Comparison of ENCODE assay signal across 37 cellular contexts in the genomic region with DNA sequence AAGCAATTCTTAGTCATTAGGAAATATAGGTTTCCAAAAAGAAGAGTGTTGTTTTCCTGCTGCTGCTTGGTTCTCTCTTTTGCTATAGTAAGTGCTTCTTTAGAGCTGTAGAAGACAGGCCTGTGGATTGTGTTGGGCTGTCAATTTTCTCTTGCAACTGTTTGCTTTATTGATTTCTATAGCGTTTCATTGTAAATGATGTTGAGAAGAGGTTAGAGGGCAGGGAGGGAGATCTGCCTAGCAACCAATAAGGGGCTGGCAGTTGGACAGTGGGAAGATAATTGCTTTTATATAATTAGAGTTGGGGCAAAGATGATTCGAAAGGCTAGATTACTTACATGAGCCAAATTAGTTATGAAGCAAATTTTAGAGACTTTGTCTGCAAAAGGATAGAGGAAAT. TPM values are rescaled to one million over a fixed set of nuclear protein-coding genes. Genes with fewer than 3 reads are reported as not detected.
DNase-seq lines count a peak whose midpoint lies in the region; ATAC-seq and TF ChIP-seq lines count a peak whose summit lies in the region.
"Had no signal": no experiment of that assay in that cellular context is flagged by ENCODE, and none has a peak within 500 bp of the region (broad histone marks: within the 10 kb centered on the region; RNA-seq: fewer than 3 reads in every experiment).

No MANE protein-coding gene starts in this region.

- intact Hi-C loops in CD4-positive, alpha-beta T cell (cut with DNase I, micrococcal nuclease) = no loop called here

- peaks cover 5% of the 10 kb centered on the region for H3K9me3 Mint-ChIP-seq in progenitor cell of endocrine pancreas (ENCODE audit: low read depth)
- H3K9me3 Mint-ChIP-seq in T-helper 2 cell treated with Interferon-gamma antibody and Interleukin-4, amounts not matched to agents 5 μg/mL and 100 μg/mL, for 36 hours = no peaks in the 10 kb centered on the region
- H3K9me3 Mint-ChIP-seq in CD4-positive, alpha-beta T cell = no peaks in the 10 kb centered on the region
- H3K9me3 Mint-ChIP-seq: activated B cell treated with CpG ODN at 0.5 μM for 24 hours; activated CD4-positive, alpha-beta T cell treated with anti-CD3 and anti-CD28 coated beads, Interleukin-2, amount 10 ng/mL, durations not matched to agents 7 days and 5 days; activated naive CD8-positive, alpha-beta T cell treated with anti-CD3 and anti-CD28 coated beads for 36 hours; activated T-cell treated with anti-CD3 and anti-CD28 coated beads, Interleukin-2, amount 50 U/mL, for 24 hours; H9; stimulated activated naive CD8-positive, alpha-beta T cell treated with anti-CD3 and anti-CD28 coated beads, Interleukin-15, amount 100 ng/mL, for 72 hours had no signal

- H3K4me1 Mint-ChIP-seq in T-helper 17 cell = peaks cover 6% of the 10 kb centered on the region
- H3K4me1 Mint-ChIP-seq in progenitor cell of endocrine pancreas (ENCODE audit: low read depth) = peaks cover 29% of the 10 kb centered on the region
- H3K4me1 Mint-ChIP-seq in T-helper 2 cell treated with Interferon-gamma antibody and Interleukin-4, amounts not matched to agents 5 μg/mL and 100 μg/mL, for 36 hours (ENCODE audit: low read depth) = no peaks in the 10 kb centered on the region
- no peaks in the 10 kb centered on the region for H3K4me1 Mint-ChIP-seq in CD4-positive, alpha-beta T cell (ENCODE audit: low read depth)
- H3K4me1 Mint-ChIP-seq: activated B cell treated with CpG ODN at 0.5 μM for 24 hours; activated CD4-positive, alpha-beta T cell treated with anti-CD3 and anti-CD28 coated beads, Interleukin-2, amount 10 ng/mL, durations not matched to agents 7 days and 5 days; stimulated activated naive CD8-positive, alpha-beta T cell treated with anti-CD3 and anti-CD28 coated beads, Interleukin-15, amount 100 ng/mL, for 72 hours had no signal

- H3K9me3 ChIP-seq in T-helper 17 cell (ENCODE audit: control insufficient read depth, low read length, poor library complexity, severe bottlenecking) = no peaks in the 10 kb centered on the region
- no peaks in the 10 kb centered on the region for H3K9me3 ChIP-seq in CD4-positive, alpha-beta T cell (ENCODE audit: control insufficient read depth, low read length)
- H3K9me3 ChIP-seq: BE2C, esophagus muscularis mucosa, heart left ventricle, right atrium auricular region, SJSA1, thoracic aorta, vagina had no signal

- POLR2A ChIA-PET in CD4-positive, alpha-beta T cell (lab: Charles Lee) = no interaction called here

- H3K27me3 Mint-ChIP-seq in T-helper 17 cell (peaks cover 18% of the 10 kb centered on the region), progenitor cell of endocrine pancreas (no peaks in the 10 kb centered on the region)
- peaks cover 2% of the 10 kb centered on the region for H3K27me3 Mint-ChIP-seq in T-helper 2 cell treated with Interferon-gamma antibody and Interleukin-4, amounts not matched to agents 5 μg/mL and 100 μg/mL, for 36 hours (ENCODE audit: low read depth)
- peaks cover 8% of the 10 kb centered on the region for H3K27me3 Mint-ChIP-seq in CD4-positive, alpha-beta T cell
- H3K27me3 Mint-ChIP-seq: activated CD4-positive, alpha-beta T cell treated with anti-CD3 and anti-CD28 coated beads, Interleukin-2, amount 10 ng/mL, durations not matched to agents 7 days and 5 days had no signal

- no peak overlapping the region for H3K4me3 Mint-ChIP-seq in T-helper 17 cell
- no peak overlapping the region for H3K4me3 Mint-ChIP-seq in progenitor cell of endocrine pancreas (ENCODE audit: low read depth)
- no peak overlapping the region for H3K4me3 Mint-ChIP-seq in T-helper 2 cell treated with Interferon-gamma antibody and Interleukin-4, amounts not matched to agents 5 μg/mL and 100 μg/mL, for 36 hours
- H3K4me3 Mint-ChIP-seq in CD4-positive, alpha-beta T cell = no peak overlapping the region
- H3K4me3 Mint-ChIP-seq: activated B cell treated with CpG ODN at 0.5 μM for 24 hours; activated CD4-positive, alpha-beta T cell treated with anti-CD3 and anti-CD28 coated beads, Interleukin-2, amount 10 ng/mL, durations not matched to agents 7 days and 5 days; activated naive CD8-positive, alpha-beta T cell treated with anti-CD3 and anti-CD28 coated beads for 36 hours; activated T-cell treated with anti-CD3 and anti-CD28 coated beads, Interleukin-2, amount 50 U/mL, for 24 hours; H9; stimulated activated naive CD8-positive, alpha-beta T cell treated with anti-CD3 and anti-CD28 coated beads, Interleukin-15, amount 100 ng/mL, for 72 hours had no signal

- TF ChIP-seq CTCF in progenitor cell of endocrine pancreas (IDR thresholded peaks at IDR 0.05; ENCODE audit: unreplicated experiment) = no peak
- TF ChIP-seq CTCF in CD4-positive, alpha-beta T cell (IDR thresholded peaks at IDR 0.05) = no peak

- no peaks in the 10 kb centered on the region for H3K27me3 ChIP-seq in CD4-positive, alpha-beta T cell (ENCODE audit: control insufficient read depth, insufficient read depth, low read length)
- H3K27me3 ChIP-seq: BE2C, esophagus muscularis mucosa, heart left ventricle, right atrium auricular region, SJSA1, vagina had no signal

- no peak overlapping the region for H3K27ac ChIP-seq in CD4-positive, alpha-beta T cell (ENCODE audit: low read depth, low read length)
- H3K27ac ChIP-seq: esophagus muscularis mucosa, heart left ventricle, parathyroid adenoma, right atrium auricular region, SJSA1, thoracic aorta, vagina had no signal

- peaks cover 3% of the 10 kb centered on the region for H3K36me3 Mint-ChIP-seq in T-helper 17 cell (ENCODE audit: low read depth)
- peaks cover 15% of the 10 kb centered on the region for H3K36me3 Mint-ChIP-seq in progenitor cell of endocrine pancreas (ENCODE audit: insufficient read depth)
- no peaks in the 10 kb centered on the region for H3K36me3 Mint-ChIP-seq in T-helper 2 cell treated with Interferon-gamma antibody and Interleukin-4, amounts not matched to agents 5 μg/mL and 100 μg/mL, for 36 hours (ENCODE audit: low read depth)
- no peaks in the 10 kb centered on the region for H3K36me3 Mint-ChIP-seq in CD4-positive, alpha-beta T cell (ENCODE audit: low read depth)
- H3K36me3 Mint-ChIP-seq: activated naive CD8-positive, alpha-beta T cell treated with anti-CD3 and anti-CD28 coated beads for 36 hours had no signal

- ATAC-seq in T-helper 17 cell (no peak), HG02884 (IDR thresholded peaks at IDR 0.05; ENCODE audit: unreplicated experiment) (no peak)
- ATAC-seq in CD4-positive, alpha-beta T cell (ENCODE audit: poor library complexity) = no peak
- ATAC-seq: heart left ventricle; left ventricle myocardium superior; stimulated activated naive CD8-positive, alpha-beta T cell treated with anti-CD3 and anti-CD28 coated beads, Interleukin-15, amount 100 ng/mL, for 72 hours had no signal

- DNase-seq in NCI-H345 treated with DMSO at 0.1 percent for 48 hours (lab: John Stamatoyannopoulos, UW; ENCODE audit: unreplicated experiment) (peak; percentile 19), NCI-H345 (lab: John Stamatoyannopoulos, UW) (no peak), NCI-H146 treated with DMSO at 0.1 percent for 48 hours (lab: John Stamatoyannopoulos, UW; ENCODE audit: unreplicated experiment) (peak; percentile 98), T-helper 17 cell (no peak), progenitor cell of endocrine pancreas (ENCODE audit: low spot score, unreplicated experiment) (no peak)
- no peak for DNase-seq in T-helper 2 cell treated with Interferon-gamma antibody and Interleukin-4, amounts not matched to agents 5 μg/mL and 100 μg/mL, for 36 hours (ENCODE audit: low spot score)
- DNase-seq in CD4-positive, alpha-beta T cell = no peak
- DNase-seq: ACHN; activated B cell treated with CpG ODN at 0.5 μM for 24 hours; activated CD4-positive, alpha-beta T cell treated with anti-CD3 and anti-CD28 coated beads, Interleukin-2, amount 10 ng/mL, durations not matched to agents 7 days and 5 days; activated effector memory CD4-positive, alpha-beta T cell treated with anti-CD3 and anti-CD28 coated beads, Interleukin-2, amount 50 U/mL, for 16 hours; activated naive CD8-positive, alpha-beta T cell treated with anti-CD3 and anti-CD28 coated beads for 36 hours; activated T-cell treated with anti-CD3 and anti-CD28 coated beads, Interleukin-2, amount 50 U/mL, for 24 hours; BE2C; central memory CD4-positive, alpha-beta T cell; cortex of kidney; DMS79 treated with DMSO at 0.1 percent for 48 hours; foreskin fibroblast; GDM1; H9; heart left ventricle; Karpas-422; left ventricle myocardium superior; mesendoderm; MV-4-11; NCI-H446; RPMI8226; stimulated activated CD4-positive, alpha-beta T cell treated with anti-CD3 and anti-CD28 coated beads, Interleukin-2, amount 100 ng/mL, for 24 hours; stimulated activated naive CD8-positive, alpha-beta T cell treated with anti-CD3 and anti-CD28 coated beads, Interleukin-15, amount 100 ng/mL, for 72 hours; T-helper 1 cell had no signal

- H3K27ac Mint-ChIP-seq in T-helper 17 cell (peak overlapping the region; percentile 24), progenitor cell of endocrine pancreas (peak overlapping the region; percentile 82)
- H3K27ac Mint-ChIP-seq in T-helper 2 cell treated with Interferon-gamma antibody and Interleukin-4, amounts not matched to agents 5 μg/mL and 100 μg/mL, for 36 hours = no peak overlapping the region
- no peak overlapping the region for H3K27ac Mint-ChIP-seq in CD4-positive, alpha-beta T cell
- H3K27ac Mint-ChIP-seq: activated B cell treated with CpG ODN at 0.5 μM for 24 hours; activated CD4-positive, alpha-beta T cell treated with anti-CD3 and anti-CD28 coated beads, Interleukin-2, amount 10 ng/mL, durations not matched to agents 7 days and 5 days; activated naive CD8-positive, alpha-beta T cell treated with anti-CD3 and anti-CD28 coated beads for 36 hours; activated T-cell treated with anti-CD3 and anti-CD28 coated beads, Interleukin-2, amount 50 U/mL, for 24 hours; H9; stimulated activated naive CD8-positive, alpha-beta T cell treated with anti-CD3 and anti-CD28 coated beads, Interleukin-15, amount 100 ng/mL, for 72 hours had no signal

- CTCF ChIA-PET in CD4-positive, alpha-beta T cell (lab: Charles Lee) = no interaction called here

RNA-seq across cellular contexts. Expression of a gene that starts 11.1 kb away (rescaled TPM):
- total RNA-seq in T-helper 17 cell (under 1 TPM; 0.50 to 0.99 TPM), progenitor cell of endocrine pancreas (111 and 114 TPM in 2 replicates)
- under 1 TPM; 0.38 to 0.84 TPM for total RNA-seq in CD4-positive, alpha-beta T cell

RNA-seq across cellular contexts. Expression of a gene that starts 57.2 kb away (rescaled TPM):
- 10 to 100 TPM in 1 of 2 donors, 1 to 10 TPM in 1; 9.8 to 11.6 TPM for total RNA-seq in T-helper 17 cell
- 17.7 and 19.4 TPM in 2 replicates for total RNA-seq in progenitor cell of endocrine pancreas
- 1 to 10 TPM; 5.0 to 5.1 TPM for total RNA-seq in CD4-positive, alpha-beta T cell

Comparison
In these comparisons a context has a peak if more than half of its experiments do, and no peak if none do; other contexts are left out.
1. DNase-seq: peak in NCI-H345 treated with DMSO at 0.1 percent for 48 hours (single experiment) and NCI-H146 treated with DMSO at 0.1 percent for 48 hours (single experiment); none in NCI-H345 (single experiment), T-helper 17 cell (0 of 3), progenitor cell of endocrine pancreas (single experiment), T-helper 2 cell treated with Interferon-gamma antibody and Interleukin-4, amounts not matched to agents 5 μg/mL and 100 μg/mL, for 36 hours (single experiment) and CD4-positive, alpha-beta T cell (0 of 10).
2. H3K27ac Mint-ChIP-seq: peak in T-helper 17 cell (single experiment) and progenitor cell of endocrine pancreas (single experiment); none in T-helper 2 cell treated with Interferon-gamma antibody and Interleukin-4, amounts not matched to agents 5 μg/mL and 100 μg/mL, for 36 hours (single experiment) and CD4-positive, alpha-beta T cell (single experiment).
3. RNA of a gene that starts 11.1 kb away (total RNA-seq): 111 to 114 TPM in progenitor cell of endocrine pancreas; 0.50 to 0.99 TPM in T-helper 17 cell and 0.38 to 0.84 TPM in CD4-positive, alpha-beta T cell; every median in the first group is over 10 times any median in the second.